12 cellular contexts compared by ENCODE assay signal in genomic region chr12:51087-51486, GRCh38. TPM values are rescaled to one million over a fixed set of nuclear protein-coding genes. Genes with fewer than 3 reads are reported as not detected.
DNase-seq lines count a peak whose midpoint lies in the region; ATAC-seq, FAIRE-seq and TF ChIP-seq lines count a peak whose summit lies in the region.
"Not testable (repeated sequence)": the region's sequence is repeated elsewhere in the genome, so short reads cannot be mapped to it uniquely, and the experiment has no call there.
"Had no signal": no experiment of that assay in that cellular context is flagged by ENCODE, and none has a peak within 500 bp of the region (broad histone marks: within the 10 kb centered on the region; RNA-seq: fewer than 3 reads in every experiment).

No MANE protein-coding gene starts in this region.

- not testable (repeated sequence) for BruUV-seq in PC-3 (replicated peaks; lab: Mats Ljungman, UMichigan); K562 (replicated peaks; lab: Mats Ljungman, UMichigan)

- not testable (repeated sequence) for H3K4me1 Mint-ChIP-seq in neural crest cell

- not testable (repeated sequence) for H3K4me2 ChIP-seq in PC-3 (ENCODE audit: low read length); K562 (ENCODE audit: insufficient read depth, low read length)

- CTCF ChIA-PET in PC-3 (lab: Charles Lee); K562 (lab: Yijun Ruan, JAX; ENCODE audit: low intra/inter-chr PET ratio): not testable (repeated sequence)

- not testable (repeated sequence) for H3K4me3 ChIP-seq in PC-3 (ENCODE audit: low read length); K562; upper lobe of right lung

- H4K20me1 ChIP-seq in PC-3 (ENCODE audit: low read length); K562 (replicated peaks; ENCODE audit: control insufficient read depth, insufficient read depth, low read length): not testable (repeated sequence)

- H3K36me3 Mint-ChIP-seq in neural crest cell (ENCODE audit: low read depth): not testable (repeated sequence)

- not testable (repeated sequence) for H3K9me3 ChIP-seq in PC-3 (ENCODE audit: low read length); K562 (replicated peaks; ENCODE audit: control insufficient read depth, insufficient read depth, low read depth, low read length); upper lobe of right lung

- H3K9ac ChIP-seq in PC-3 (ENCODE audit: low read length); K562 (ENCODE audit: insufficient read depth in 1 of 2, low read depth in 2 of 2, low read length in 2 of 2): not testable (repeated sequence)

- not testable (repeated sequence) for ATAC-seq in PC-3
- ATAC-seq in K562: peak; percentile 25; the same call in 2 of the 3 replicates
- peak; percentile 29 for ATAC-seq in upper lobe of right lung

- H3K9me1 ChIP-seq in K562 (ENCODE audit: control insufficient read depth, insufficient read depth, low read length): not testable (repeated sequence)

- peaks cover 73% of the 10 kb centered on the region for H3K27me3 Mint-ChIP-seq in neural crest cell (ENCODE audit: low read depth)

- H3K9me3 Mint-ChIP-seq in neural crest cell: not testable (repeated sequence)

- in situ Hi-C loops in K562 (cut with MboI): not testable (repeated sequence)

- FAIRE-seq in K562 (lab: Jason Lieb, UNC): not testable (repeated sequence)

- not testable (repeated sequence) for TF ChIP-seq POLR2A in K562 (conservative IDR thresholded peaks at IDR 0.05)

- not testable (repeated sequence) for H3F3A ChIP-seq in PC-3 (ENCODE audit: low read length, unreplicated experiment)

- not testable (repeated sequence) for H3K27ac Mint-ChIP-seq in neural crest cell (ENCODE audit: unreplicated experiment)

- DNase-seq in CD1c-positive myeloid dendritic cell (ENCODE audit: extremely low spot score): peak; percentile 37
- DNase-seq in PC-3: peak; percentile 0
- DNase-seq in K562 (ENCODE audit: extremely low read depth in 1 of 4, low spot score in 3 of 4); upper lobe of right lung: not testable (repeated sequence)
- DNase-seq in neural crest cell (ENCODE audit: low read depth, low spot score): peak; percentile 0

- WGBS in K562 (ENCODE audit: insufficient coverage, low coverage, missing lambda C conversion rate): 51% methylated on average over 5 of the region's 5 CpGs

- H3K36me3 ChIP-seq in PC-3 (ENCODE audit: low read depth, low read length); K562 (ENCODE audit: control insufficient read depth, insufficient read depth, low read length); upper lobe of right lung: not testable (repeated sequence)

- not testable (repeated sequence) for TF ChIP-seq RAD21 in K562 (CRISPR knock-in tag; conservative IDR thresholded peaks at IDR 0.05 in 1 of 2, IDR thresholded peaks at IDR 0.05 in 1 of 2)

- POLR2A ChIA-PET in PC-3 (lab: Charles Lee; ENCODE audit: unreplicated experiment); K562 (lab: Yijun Ruan, JAX): not testable (repeated sequence)

- not testable (repeated sequence) for TF ChIP-seq EP300 in K562 (IDR thresholded peaks at IDR 0.05; ENCODE audit: low read length)

- H3K4me1 ChIP-seq in PC-3 (ENCODE audit: insufficient read depth, low read length); K562 (replicated peaks in 1 of 2; ENCODE audit: control insufficient read depth in 2 of 2, insufficient read depth in 2 of 2, low read length in 2 of 2); upper lobe of right lung: not testable (repeated sequence)

- not testable (repeated sequence) for H3K4me3 Mint-ChIP-seq in neural crest cell

- not testable (repeated sequence) for H3K27ac ChIP-seq in PC-3 (ENCODE audit: low read length); K562 (ENCODE audit: extremely low read depth, low read depth, low read length); upper lobe of right lung

- H3K27me3 ChIP-seq in PC-3 (ENCODE audit: low read length) (peaks cover 37% of the 10 kb centered on the region), upper lobe of right lung (peaks cover 31% of the 10 kb centered on the region)
- H3K27me3 ChIP-seq in K562 (ENCODE audit: control insufficient read depth in 2 of 2, insufficient read depth in 2 of 2, low read length in 2 of 2): not testable (repeated sequence)

- H2AFZ ChIP-seq in PC-3 (ENCODE audit: low read length); K562 (ENCODE audit: low read depth, low read length): not testable (repeated sequence)

- intact Hi-C loops in PC-3 (cut with micrococcal nuclease); K562 (cut with micrococcal nuclease); upper lobe of right lung (cut with DNase I): not testable (repeated sequence)

- H3K9me2 ChIP-seq in PC-3 (replicated peaks; ENCODE audit: low read length): not testable (repeated sequence)

- not testable (repeated sequence) for H3K79me2 ChIP-seq in PC-3 (ENCODE audit: low read length); K562 (ENCODE audit: control insufficient read depth, insufficient read depth, low read length)

- not testable (repeated sequence) for TF ChIP-seq CTCF in PC-3 (conservative IDR thresholded peaks at IDR 0.05; ENCODE audit: low read depth, low read length); K562 (IDR thresholded peaks at IDR 0.05 in 2 of 3, conservative IDR thresholded peaks at IDR 0.05 in 1 of 3; ENCODE audit: insufficient read depth in 2 of 3, low read depth in 1 of 3, low read length in 3 of 3); neural crest cell (conservative IDR thresholded peaks at IDR 0.05); upper lobe of right lung (IDR thresholded peaks at IDR 0.05)

RNA-seq across cellular contexts. Expression of gene IQSEC3, which starts 15.5 kb away (rescaled TPM):
- total RNA-seq in PC-3 (2014; rRNA removed) (0.11 TPM in 1 of 2 replicates, not detected in the other), K562 (2014; rRNA removed) (0.04 and 0.14 TPM in 2 replicates), K562 (2014; rRNA removed; fragmentation: Illumina TruSeq; extraction: Trizol) (not detected in 2 replicates), K562 (2015; rRNA removed; fragmentation: Illumina TruSeq; extraction: Trizol) (under 0.01 and 0.04 TPM in 2 replicates), K562 (2021) (0.07 and 0.11 TPM in 2 replicates), neural crest cell (0.34 and 1.1 TPM in 2 replicates), upper lobe of right lung (4.6 TPM)
- total RNA-seq in K562 (2011; cell fraction: chromatin; rRNA removed; ENCODE audit: low replicate concordance): 0.25 and 0.62 TPM in 2 replicates
- total RNA-seq in K562 (2011; cell fraction: nucleolus; rRNA removed): 0.39 and 0.50 TPM in 2 replicates
- 0.23 and 0.37 TPM in 2 replicates for total RNA-seq in K562 (2011; cell fraction: nucleoplasm; rRNA removed)
- polyA plus RNA-seq in K562 (2011; rRNA removed) (0.11 and 0.25 TPM in 2 replicates), K562 (2014; fragmentation: Illumina TruSeq; extraction: Trizol) (0.04 TPM in 1 of 2 replicates, not detected in the other), K562 (2014; fragmentation: Nextera tagmentation; extraction: Ambion mirVana) (not detected), K562 (2014; rRNA removed) (0.04 and 0.15 TPM in 2 replicates)
- polyA plus RNA-seq in K562 (2011; cell fraction: cytosol; rRNA removed): 0.04 and 0.24 TPM in 2 replicates
- 0.63 and 1.0 TPM in 2 replicates for polyA plus RNA-seq in K562 (2011; cell fraction: nucleus; rRNA removed)
- polyA plus RNA-seq in K562 (2012): 0.09 and 0.14 TPM in 2 replicates
- 0.07 TPM in 1 of 2 replicates, not detected in the other for polyA minus RNA-seq in K562 (2011; rRNA and poly(A)+ RNA removed)
- 0.38 TPM in 1 of 2 replicates, not detected in the other for polyA minus RNA-seq in K562 (2011; cell fraction: cytosol; rRNA and poly(A)+ RNA removed)
- polyA minus RNA-seq in K562 (2011; cell fraction: nucleus; rRNA and poly(A)+ RNA removed): 0.40 and 0.56 TPM in 2 replicates
- total RNA-seq: A172, G401, GM12878 had no signal
- polyA plus RNA-seq: A549; BJ; CD4-positive, alpha-beta memory T cell; CD8-positive, alpha-beta memory T cell; GM12878 had no signal
